8 cellular contexts compared by ENCODE assay signal in genomic region chr7:156949541-156950380, GRCh38. TPM values are rescaled to one million over a fixed set of nuclear protein-coding genes. Genes with fewer than 3 reads are reported as not detected.
A peak's percentile ranks its signal among the peaks of the same experiment; 100 is the strongest.
DNase-seq lines count a peak whose midpoint lies in the region; ATAC-seq lines count a peak whose summit lies in the region.

Gene NOM1 (plus strand): TSS chr7:156949712. CDS start chr7:156949738, 26 bp downstream.

- peak within 1 kb of the TSS; percentile 98 for H3K4me3 ChIP-seq in HUES48 (ENCODE audit: low read depth, low read length)

- no peaks in the 10 kb centered on the region for H3K27me3 ChIP-seq in HUES48 (ENCODE audit: control insufficient read depth, insufficient read depth, low read length)

- peak within 1 kb of the TSS; percentile 80 for H3K27ac ChIP-seq in HUES48 (ENCODE audit: low read depth, low read length)

- ATAC-seq in GM21423 (IDR thresholded peaks at IDR 0.05; ENCODE audit: unreplicated experiment) = peak; percentile 92
- peak; percentile 97 for ATAC-seq in esophagus mucosa

- peaks cover 14% of the 10 kb centered on the region; the same call in 1 of the 2 replicates for H3K4me1 ChIP-seq in HUES48 (ENCODE audit: control insufficient read depth, insufficient read depth, low read length)

- peak within 1 kb of the TSS; percentile 96 for H3K9ac ChIP-seq in HUES48 (ENCODE audit: low read depth, low read length)

- no peaks in the 10 kb centered on the region for H3K9me3 ChIP-seq in HUES48 (ENCODE audit: control insufficient read depth, insufficient read depth, low read length)

- DNase-seq in DMS153 treated with DMSO at 0.1 percent for 48 hours (lab: John Stamatoyannopoulos, UW; ENCODE audit: unreplicated experiment) (peak; percentile 48), OCI-M1 (lab: John Stamatoyannopoulos, UW) (peak; percentile 83), activated T-cell treated with anti-CD3 and anti-CD28 coated beads for 4 hours (peak; percentile 89), myocyte (ENCODE audit: low read depth) (peak; percentile 93)
- DNase-seq in stimulated activated CD8-positive, alpha-beta memory T cell treated with anti-CD3 and anti-CD28 coated beads, Interleukin-7, amount 100 ng/mL, for 4 hours (ENCODE audit: low read depth in 2 of 2) = peak; percentile 79 to 87

- peaks cover 29% of the 10 kb centered on the region for H3K36me3 ChIP-seq in HUES48 (ENCODE audit: control insufficient read depth, insufficient read depth, low read length)

RNA-seq across cellular contexts. Expression of gene NOM1, which starts in this region (rescaled TPM):
- total RNA-seq in esophagus mucosa (11.9 TPM), myocyte (16.0 and 25.4 TPM in 2 replicates)
- polyA plus RNA-seq in myocyte (2012) = 15.0 TPM

Comparison
In these comparisons a context has a peak if more than half of its experiments do, and no peak if none do; other contexts are left out.
1. Peak in every context shown above with its lines: DNase-seq, ATAC-seq, H3K4me3 ChIP-seq and H3K27ac ChIP-seq.